22 cellular contexts compared by ENCODE assay signal in the genomic region with DNA sequence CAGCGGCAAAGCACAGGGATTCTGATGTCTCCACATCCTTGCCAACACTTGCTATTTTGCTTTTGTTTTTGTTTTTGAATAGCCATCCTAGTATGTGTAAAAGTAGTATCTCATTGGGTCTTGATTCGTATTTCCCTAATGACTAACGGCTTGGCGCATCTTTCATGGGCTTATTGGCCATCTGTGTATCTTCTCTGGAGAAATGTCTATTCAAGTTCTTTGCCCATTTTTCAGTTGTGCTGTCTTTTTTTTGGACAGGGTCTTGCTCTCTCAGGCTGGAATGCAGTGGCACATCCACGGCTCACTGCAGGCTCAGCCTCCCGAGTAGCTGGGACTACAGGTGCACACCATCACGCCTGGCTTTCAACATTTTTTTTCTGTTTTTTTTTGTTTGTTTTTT.
"Had no signal": no experiment of that assay in that cellular context is flagged by ENCODE, and none has a peak within 500 bp of the region (broad histone marks: within the 10 kb centered on the region; RNA-seq: fewer than 3 reads in every experiment).

No MANE protein-coding gene starts in this region.

- H3K27me3 ChIP-seq: SJCRH30 had no signal

- H3K4me1 ChIP-seq: SJCRH30 had no signal

- H3K27ac ChIP-seq: HL-60, RWPE1, SJCRH30 had no signal

- DNase-seq: Karpas-422, KG1, MM.1S, NCI-H1092 treated with DMSO at 0.1 percent for 48 hours, NCI-H1436, NCI-H187, NCI-H2029, NCI-H2081 treated with DMSO at 0.1 percent for 48 hours, NCI-H2171, NCI-H226, NCI-H446, NCI-H510A, NCI-H524 treated with DMSO at 0.1 percent for 48 hours, NCI-H69, NCI-H774, SHP77 treated with DMSO at 0.1 percent for 48 hours, SJCRH30 had no signal

- H3K4me3 ChIP-seq: SJCRH30 had no signal

- H3K9me3 ChIP-seq: SJCRH30 had no signal

- ATAC-seq: Panc1, Right ventricle myocardium inferior, SK-N-SH treated with all-trans-retinoic acid at 6 μM for 48 hours had no signal
